Comparison of ENCODE assay signal across 19 cellular contexts in genomic region chr3:120033594-120033993, GRCh38.
A peak's percentile ranks its signal among the peaks of the same experiment; 100 is the strongest.
DNase-seq lines count a peak whose midpoint lies in the region; ATAC-seq and TF ChIP-seq lines count a peak whose summit lies in the region.
"Had no signal": no experiment of that assay in that cellular context is flagged by ENCODE, and none has a peak within 500 bp of the region (broad histone marks: within the 10 kb centered on the region; RNA-seq: fewer than 3 reads in every experiment).

No MANE protein-coding gene starts in this region.

- intact Hi-C loops in activated B cell treated with CpG ODN at 0.5 μM for 24 hours (cut with micrococcal nuclease) = no loop called here

- H3K27me3 Mint-ChIP-seq in activated B cell treated with CpG ODN at 0.5 μM for 24 hours (no peaks in the 10 kb centered on the region), progenitor cell of endocrine pancreas (no peaks in the 10 kb centered on the region)
- H3K27me3 Mint-ChIP-seq: activated T-cell treated with anti-CD3 and anti-CD28 coated beads, Interleukin-2, amount 50 U/mL, for 24 hours had no signal

- H3K4me3 Mint-ChIP-seq in activated B cell treated with CpG ODN at 0.5 μM for 24 hours = peak overlapping the region; percentile 56
- no peak overlapping the region for H3K4me3 Mint-ChIP-seq in progenitor cell of endocrine pancreas (ENCODE audit: low read depth)
- H3K4me3 Mint-ChIP-seq: activated T-cell treated with anti-CD3 and anti-CD28 coated beads, Interleukin-2, amount 50 U/mL, for 24 hours; GM23338; neural progenitor cell had no signal

- H3K4me1 Mint-ChIP-seq in activated B cell treated with CpG ODN at 0.5 μM for 24 hours = peaks cover 31% of the 10 kb centered on the region
- H3K4me1 Mint-ChIP-seq in progenitor cell of endocrine pancreas (ENCODE audit: low read depth) = peaks cover 1% of the 10 kb centered on the region
- H3K4me1 Mint-ChIP-seq: neural progenitor cell had no signal

- H3K9me3 Mint-ChIP-seq in activated B cell treated with CpG ODN at 0.5 μM for 24 hours (peaks cover 14% of the 10 kb centered on the region), progenitor cell of endocrine pancreas (ENCODE audit: low read depth) (peaks cover 11% of the 10 kb centered on the region)

- POLR2A ChIA-PET in activated B cell treated with CpG ODN at 0.5 μM for 24 hours (lab: Charles Lee) = no interaction called here

- DNase-seq in SIG-M5 treated with dmso at 0.1 percent for 504 hours (lab: John Stamatoyannopoulos, UW; ENCODE audit: unreplicated experiment) (peak; percentile 70), SIG-M5 (lab: John Stamatoyannopoulos, UW) (no peak), NAMALWA (ENCODE audit: low spot score) (peak; percentile 60), activated B cell treated with CpG ODN at 0.5 μM for 24 hours (no peak), progenitor cell of endocrine pancreas (ENCODE audit: low spot score, unreplicated experiment) (no peak), NCI-H1092 (lab: John Stamatoyannopoulos, UW) (no peak)
- DNase-seq: activated CD4-positive, alpha-beta T cell treated with anti-CD3 and anti-CD28 coated beads, Interleukin-2, amount 50 U/mL, for 4 hours; activated T-cell treated with anti-CD3 and anti-CD28 coated beads, Interleukin-2, amount 50 U/mL, for 24 hours; brain microvascular endothelial cell; colonic mucosa; MM.1S; NCI-H2081; NCI-H524; PC-9; testis had no signal

- CTCF ChIA-PET in activated B cell treated with CpG ODN at 0.5 μM for 24 hours (lab: Charles Lee) = no interaction called here

- ATAC-seq in activated B cell treated with CpG ODN at 0.5 μM for 24 hours (ENCODE audit: low read depth) = peak; percentile 42
- ATAC-seq in activated CD4-positive, CD25-positive, alpha-beta regulatory T cell treated with anti-CD3 and anti-CD28 coated beads, Interleukin-2, amount 50 U/mL, for 24 hours = no peak
- ATAC-seq in GM21360 (IDR thresholded peaks at IDR 0.05; ENCODE audit: unreplicated experiment) = no peak
- ATAC-seq: GM23338 had no signal

- no peak for TF ChIP-seq CTCF in activated B cell treated with CpG ODN at 0.5 μM for 24 hours (IDR thresholded peaks at IDR 0.05)
- TF ChIP-seq CTCF in progenitor cell of endocrine pancreas (IDR thresholded peaks at IDR 0.05; ENCODE audit: unreplicated experiment) = no peak

- H3K27ac Mint-ChIP-seq in activated B cell treated with CpG ODN at 0.5 μM for 24 hours = peak overlapping the region; percentile 64
- H3K27ac Mint-ChIP-seq in progenitor cell of endocrine pancreas = peak overlapping the region; percentile 54
- H3K27ac Mint-ChIP-seq: activated T-cell treated with anti-CD3 and anti-CD28 coated beads, Interleukin-2, amount 50 U/mL, for 24 hours; GM23338; neural progenitor cell had no signal

- peaks cover 21% of the 10 kb centered on the region for H3K36me3 Mint-ChIP-seq in activated B cell treated with CpG ODN at 0.5 μM for 24 hours (ENCODE audit: low read depth)
- peaks cover 15% of the 10 kb centered on the region for H3K36me3 Mint-ChIP-seq in progenitor cell of endocrine pancreas (ENCODE audit: insufficient read depth)

Comparison
In these comparisons a context has a peak if more than half of its experiments do, and no peak if none do; other contexts are left out.
1. DNase-seq: peak in SIG-M5 treated with dmso at 0.1 percent for 504 hours (single experiment) and NAMALWA (single experiment); none in SIG-M5 (single experiment), activated B cell treated with CpG ODN at 0.5 μM for 24 hours (single experiment), progenitor cell of endocrine pancreas (single experiment) and NCI-H1092 (single experiment).